ENCODE assay signal across 18 cellular contexts in the genomic region with DNA sequence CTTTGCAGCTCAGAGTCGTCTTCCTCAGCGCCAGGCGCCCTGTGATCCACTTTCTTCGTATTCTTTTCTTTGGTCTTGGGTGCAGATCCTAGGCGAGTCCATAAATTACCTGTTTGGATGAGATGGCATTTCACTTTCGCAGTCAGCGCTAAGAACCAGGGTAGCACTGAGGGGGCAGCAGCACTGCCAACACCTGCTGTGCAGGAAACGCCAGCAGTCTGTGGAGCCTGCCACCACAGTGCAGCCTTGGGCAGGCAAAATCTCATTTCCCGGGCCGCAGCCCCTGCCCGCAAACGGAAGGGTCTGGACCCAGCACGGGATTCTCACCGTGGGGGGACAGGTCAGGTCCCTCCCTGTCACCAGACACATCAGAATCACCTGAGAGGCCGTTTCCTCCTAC.
"Had no signal": no experiment of that assay in that cellular context is flagged by ENCODE, and none has a peak within 500 bp of the region (broad histone marks: within the 10 kb centered on the region; RNA-seq: fewer than 3 reads in every experiment).

No MANE protein-coding gene starts in this region.

- H3K4me2 ChIP-seq: hepatocyte, smooth muscle cell had no signal

- H3K27ac ChIP-seq: foreskin keratinocyte, hepatocyte, neutrophil, right atrium auricular region, thoracic aorta, transverse colon had no signal

- DNase-seq: central memory CD4-positive, alpha-beta T cell; dermis blood vessel endothelial cell; erythroblast; foreskin keratinocyte; left colon; left ventricle myocardium superior; mesenchymal stem cell; naive thymus-derived CD8-positive, alpha-beta T cell; stimulated activated CD4-positive, alpha-beta T cell treated with anti-CD3 and anti-CD28 coated beads, Interleukin-2, amount 100 ng/mL, for 48 hours; stimulated activated naive B cell treated with anti-CD40 and anti-IgM and Interleukin-4, amounts not matched to agents 10 μg/mL and 1 μg/mL and 100 μg/mL, for 72 hours; stimulated activated naive CD8-positive, alpha-beta T cell treated with anti-CD3 and anti-CD28 coated beads, Interleukin-15, amount 100 ng/mL, for 72 hours; transverse colon had no signal

- H3K4me3 ChIP-seq: hepatocyte, lung, right atrium auricular region, smooth muscle cell, thoracic aorta, transverse colon had no signal

- H3K4me1 ChIP-seq: transverse colon had no signal

- ATAC-seq: left colon; naive thymus-derived CD8-positive, alpha-beta T cell; stimulated activated naive B cell treated with anti-CD40 and anti-IgM and Interleukin-4, amounts not matched to agents 10 μg/mL and 1 μg/mL and 100 μg/mL, for 72 hours; stimulated activated naive CD8-positive, alpha-beta T cell treated with anti-CD3 and anti-CD28 coated beads, Interleukin-15, amount 100 ng/mL, for 72 hours had no signal

- H3K9me3 ChIP-seq: neutrophil, right atrium auricular region, thoracic aorta, transverse colon had no signal

- H3K79me2 ChIP-seq: hepatocyte had no signal

- H3K27me3 ChIP-seq: foreskin keratinocyte, hepatocyte, neutrophil, right atrium auricular region, transverse colon had no signal

- H3K4me3 Mint-ChIP-seq: naive thymus-derived CD8-positive, alpha-beta T cell; stimulated activated naive B cell treated with anti-CD40 and anti-IgM and Interleukin-4, amounts not matched to agents 10 μg/mL and 1 μg/mL and 100 μg/mL, for 72 hours; stimulated activated naive CD8-positive, alpha-beta T cell treated with anti-CD3 and anti-CD28 coated beads, Interleukin-15, amount 100 ng/mL, for 72 hours had no signal

- H3K27me3 Mint-ChIP-seq: naive thymus-derived CD8-positive, alpha-beta T cell; stimulated activated naive B cell treated with anti-CD40 and anti-IgM and Interleukin-4, amounts not matched to agents 10 μg/mL and 1 μg/mL and 100 μg/mL, for 72 hours; stimulated activated naive CD8-positive, alpha-beta T cell treated with anti-CD3 and anti-CD28 coated beads, Interleukin-15, amount 100 ng/mL, for 72 hours had no signal

- H3K9me3 Mint-ChIP-seq: naive thymus-derived CD8-positive, alpha-beta T cell; stimulated activated naive B cell treated with anti-CD40 and anti-IgM and Interleukin-4, amounts not matched to agents 10 μg/mL and 1 μg/mL and 100 μg/mL, for 72 hours; stimulated activated naive CD8-positive, alpha-beta T cell treated with anti-CD3 and anti-CD28 coated beads, Interleukin-15, amount 100 ng/mL, for 72 hours had no signal

- H3K27ac Mint-ChIP-seq: stimulated activated naive B cell treated with anti-CD40 and anti-IgM and Interleukin-4, amounts not matched to agents 10 μg/mL and 1 μg/mL and 100 μg/mL, for 72 hours had no signal

- H2AFZ ChIP-seq: hepatocyte had no signal
